10 cellular contexts compared by ENCODE assay signal in the genomic region with DNA sequence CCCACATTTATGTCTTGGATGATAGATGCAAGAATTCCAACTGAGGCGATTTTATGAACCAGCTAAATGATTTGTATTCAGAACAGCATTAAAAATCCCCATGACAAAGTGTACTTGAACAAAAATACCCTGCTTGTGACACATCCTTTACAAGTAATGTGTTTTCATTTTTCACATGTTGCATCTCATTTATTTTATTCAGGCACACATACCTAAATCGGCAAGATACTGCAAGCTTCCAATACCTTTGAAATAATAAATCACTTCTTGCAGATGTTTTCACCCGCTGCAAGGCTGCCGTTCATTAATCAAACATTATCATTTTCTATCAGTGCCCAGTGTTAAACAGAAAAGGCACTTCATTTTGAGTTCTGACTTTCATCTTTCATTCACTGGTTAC.
"Had no signal": no experiment of that assay in that cellular context is flagged by ENCODE, and none has a peak within 500 bp of the region (broad histone marks: within the 10 kb centered on the region; RNA-seq: fewer than 3 reads in every experiment).

No MANE protein-coding gene starts in this region.

- H3K4me2 ChIP-seq: GM23338 had no signal

- H2AFZ ChIP-seq: GM23338 had no signal

- H3K27ac Mint-ChIP-seq: GM23338, H9 had no signal

- H3K4me3 ChIP-seq: GM23338, K562 had no signal

- ATAC-seq: GM23338, HepG2, K562 had no signal

- H3K4me3 Mint-ChIP-seq: GM23338, H9 had no signal

- H3K27ac ChIP-seq: HL-60 had no signal

- DNase-seq: H9, HCEC 1CT, IMR-90, KG1 had no signal

- FAIRE-seq: H1, H54, HepG2, K562 had no signal
